ENCODE assay signal across 20 cellular contexts in genomic region chr1:228321478-228321877, GRCh38.
DNase-seq lines count a peak whose midpoint lies in the region; ATAC-seq, FAIRE-seq and TF ChIP-seq lines count a peak whose summit lies in the region.
"Had no signal": no experiment of that assay in that cellular context is flagged by ENCODE, and none has a peak within 500 bp of the region (broad histone marks: within the 10 kb centered on the region; RNA-seq: fewer than 3 reads in every experiment).

No MANE protein-coding gene starts in this region.

- no peak overlapping the region for H2AK5ac ChIP-seq in mesenchymal stem cell (ENCODE audit: low read length, severe bottlenecking)

- H3K27ac Mint-ChIP-seq in activated B cell treated with CpG ODN at 0.5 μM for 24 hours = no peak overlapping the region
- no peak overlapping the region for H3K27ac Mint-ChIP-seq in progenitor cell of endocrine pancreas
- H3K27ac Mint-ChIP-seq: CD4-positive, alpha-beta memory T cell; GM23338 had no signal

- WGBS in mesenchymal stem cell = 93% methylated on average over 15 of the region's 15 CpGs
- WGBS in testis, 2 donors = 96 to 100% methylated on average over 4 to 15 of the region's 15 CpGs

- DNase-seq in 8988T = peak; percentile 5
- peak; percentile 3 for DNase-seq in activated B cell treated with CpG ODN at 0.5 μM for 24 hours
- no peak for DNase-seq in mesenchymal stem cell
- peak; percentile 73 for DNase-seq in posterior vena cava (ENCODE audit: low spot score)
- DNase-seq in progenitor cell of endocrine pancreas (ENCODE audit: low spot score, unreplicated experiment) = no peak
- no peak for DNase-seq in GM12892 (ENCODE audit: insufficient read length)
- DNase-seq in testis = no peak
- DNase-seq: CD4-positive, alpha-beta memory T cell; DND-41; Kasumi-1; NCI-H1694; NCI-H2081; NCI-H2171 treated with DMSO at 0.1 percent for 48 hours; NCI-H524 treated with DMSO at 0.1 percent for 48 hours; NCI-H82 had no signal

- no peak overlapping the region for H2BK120ac ChIP-seq in mesenchymal stem cell (ENCODE audit: low read depth, low read length)

- no peak overlapping the region for H3K9ac ChIP-seq in mesenchymal stem cell (ENCODE audit: low read length)
- H3K9ac ChIP-seq: BLaER1 had no signal

- TF ChIP-seq POLR2A in GM12892 (IDR thresholded peaks at IDR 0.05; ENCODE audit: low read depth, low read length) = no peak
- no peak for TF ChIP-seq POLR2A in testis (IDR thresholded peaks at IDR 0.05)

- no peak overlapping the region for H3K23ac ChIP-seq in mesenchymal stem cell (ENCODE audit: low read length in 2 of 2)

- no peak for FAIRE-seq in GM12892 (lab: Jason Lieb, UNC)
- FAIRE-seq: GM12878, RCC 7860 had no signal

- H3K9me3 Mint-ChIP-seq in activated B cell treated with CpG ODN at 0.5 μM for 24 hours (peaks cover 7% of the 10 kb centered on the region), progenitor cell of endocrine pancreas (ENCODE audit: low read depth) (peaks cover 13% of the 10 kb centered on the region)
- H3K9me3 Mint-ChIP-seq: GM23338 had no signal

- H3K36me3 Mint-ChIP-seq in activated B cell treated with CpG ODN at 0.5 μM for 24 hours (ENCODE audit: low read depth) (peaks cover 5% of the 10 kb centered on the region), progenitor cell of endocrine pancreas (ENCODE audit: insufficient read depth) (peaks cover 29% of the 10 kb centered on the region)

- TF ChIP-seq CTCF in activated B cell treated with CpG ODN at 0.5 μM for 24 hours (IDR thresholded peaks at IDR 0.05) (no peak), progenitor cell of endocrine pancreas (IDR thresholded peaks at IDR 0.05; ENCODE audit: unreplicated experiment) (no peak), testis (IDR thresholded peaks at IDR 0.05) (no peak)

- no peak overlapping the region for H3K4ac ChIP-seq in mesenchymal stem cell (ENCODE audit: low read depth in 1 of 2, low read length in 2 of 2)

- CTCF ChIA-PET in activated B cell treated with CpG ODN at 0.5 μM for 24 hours (lab: Charles Lee) = no interaction called here

- H3K4me3 Mint-ChIP-seq in activated B cell treated with CpG ODN at 0.5 μM for 24 hours (no peak overlapping the region), progenitor cell of endocrine pancreas (ENCODE audit: low read depth) (no peak overlapping the region)
- H3K4me3 Mint-ChIP-seq: CD4-positive, alpha-beta memory T cell; GM23338 had no signal

- no peak overlapping the region for H3K14ac ChIP-seq in mesenchymal stem cell (ENCODE audit: low read length in 2 of 2)

- H3K27ac ChIP-seq in mesenchymal stem cell (ENCODE audit: low read length, poor library complexity, severe bottlenecking) (no peak overlapping the region), testis (no peak overlapping the region)
- H3K27ac ChIP-seq: BLaER1 had no signal

- H4K8ac ChIP-seq in mesenchymal stem cell (ENCODE audit: low read length) = peak overlapping the region; percentile 7

- no peak for ATAC-seq in activated B cell treated with CpG ODN at 0.5 μM for 24 hours (ENCODE audit: low read depth)
- ATAC-seq: GM12878, GM23338 had no signal

- no peak overlapping the region for H2AFZ ChIP-seq in mesenchymal stem cell (ENCODE audit: low read depth, low read length)
- H2AFZ ChIP-seq: GM23338 had no signal

- H3K27me3 Mint-ChIP-seq in activated B cell treated with CpG ODN at 0.5 μM for 24 hours = no peaks in the 10 kb centered on the region
- H3K27me3 Mint-ChIP-seq in progenitor cell of endocrine pancreas = no peaks in the 10 kb centered on the region
- H3K27me3 Mint-ChIP-seq: CD4-positive, alpha-beta memory T cell had no signal

- no peak overlapping the region for H2BK12ac ChIP-seq in mesenchymal stem cell (ENCODE audit: low read length in 2 of 2)

- H2BK15ac ChIP-seq in mesenchymal stem cell (ENCODE audit: low read depth, poor library complexity, severe bottlenecking) = no peak overlapping the region

- H3K9me3 ChIP-seq in mesenchymal stem cell (ENCODE audit: control insufficient read depth, low read length) = peaks cover 5% of the 10 kb centered on the region
- no peaks in the 10 kb centered on the region for H3K9me3 ChIP-seq in testis
- H3K9me3 ChIP-seq: HAP-1 had no signal

- intact Hi-C loops in activated B cell treated with CpG ODN at 0.5 μM for 24 hours (cut with micrococcal nuclease) = no loop called here
- intact Hi-C loops in posterior vena cava (cut with DNase I) = no loop called here
- intact Hi-C loops in testis (cut with DNase I; ENCODE audit: low total_unique reads) = no loop called here

- H3K27me3 ChIP-seq in mesenchymal stem cell (ENCODE audit: control insufficient read depth in 1 of 2, insufficient read depth in 1 of 2, low read length in 2 of 2) = peaks cover 0 to 16% of the 10 kb centered on the region in 2 experiments
- H3K27me3 ChIP-seq in testis = no peaks in the 10 kb centered on the region
- H3K27me3 ChIP-seq: BLaER1 had no signal

- H3K4me1 Mint-ChIP-seq in activated B cell treated with CpG ODN at 0.5 μM for 24 hours (no peaks in the 10 kb centered on the region), progenitor cell of endocrine pancreas (ENCODE audit: low read depth) (peaks cover 2% of the 10 kb centered on the region)
- H3K4me1 Mint-ChIP-seq: CD4-positive, alpha-beta memory T cell had no signal

- H4K91ac ChIP-seq in mesenchymal stem cell (ENCODE audit: low read length) = no peak overlapping the region

- POLR2A ChIA-PET in activated B cell treated with CpG ODN at 0.5 μM for 24 hours (lab: Charles Lee) = no interaction called here

- H3K36me3 ChIP-seq in mesenchymal stem cell (ENCODE audit: control insufficient read depth in 1 of 2, insufficient read depth in 2 of 2, low read depth in 1 of 2, low read length in 2 of 2) = peaks cover 0 to 18% of the 10 kb centered on the region in 2 experiments
- H3K36me3 ChIP-seq in testis (ENCODE audit: low read depth, missing control alignments) = no peaks in the 10 kb centered on the region
- H3K36me3 ChIP-seq: HAP-1 had no signal

- H3K4me1 ChIP-seq in mesenchymal stem cell (ENCODE audit: control insufficient read depth, insufficient read depth, low read depth, low read length) (no peaks in the 10 kb centered on the region), testis (no peaks in the 10 kb centered on the region)
- H3K4me1 ChIP-seq: BLaER1, HAP-1 had no signal

- H3K4me3 ChIP-seq in mesenchymal stem cell (ENCODE audit: insufficient read depth in 1 of 2, low read depth in 1 of 2, low read length in 2 of 2) (no peak overlapping the region), testis (no peak overlapping the region)
- H3K4me3 ChIP-seq: BLaER1, GM12878, GM23338, HAP-1 had no signal

- H3K79me1 ChIP-seq in mesenchymal stem cell (replicated peaks; ENCODE audit: low read length, poor library complexity, severe bottlenecking) = no peaks in the 10 kb centered on the region

- no peak overlapping the region for H3K4me2 ChIP-seq in mesenchymal stem cell (ENCODE audit: low read length, poor library complexity, severe bottlenecking)
- H3K4me2 ChIP-seq: BLaER1, GM23338 had no signal

- H3K18ac ChIP-seq in mesenchymal stem cell (ENCODE audit: low read depth in 1 of 2, low read length in 2 of 2) = no peak overlapping the region

- no peak overlapping the region for H2BK5ac ChIP-seq in mesenchymal stem cell (ENCODE audit: low read depth, low read length, poor library complexity, severe bottlenecking)

Comparison
In these comparisons a context has a peak if more than half of its experiments do, and no peak if none do; other contexts are left out.
1. DNase-seq: peak in 8988T (single experiment), activated B cell treated with CpG ODN at 0.5 μM for 24 hours (single experiment) and posterior vena cava (single experiment); none in mesenchymal stem cell (single experiment), progenitor cell of endocrine pancreas (single experiment), GM12892 (single experiment) and testis (single experiment).